In genomic region chr22:24091551-24092420, GRCh38 we compare ENCODE assay signal across 25 cellular contexts.
DNase-seq lines count a peak whose midpoint lies in the region; ATAC-seq, FAIRE-seq and TF ChIP-seq lines count a peak whose summit lies in the region.
"Had no signal": no experiment of that assay in that cellular context is flagged by ENCODE, and none has a peak within 500 bp of the region (broad histone marks: within the 10 kb centered on the region; RNA-seq: fewer than 3 reads in every experiment).

No MANE protein-coding gene starts in this region.

- H3K27me3 Mint-ChIP-seq in activated CD8-positive, alpha-beta T cell treated with anti-CD3 and anti-CD28 coated beads, Interleukin-2, amount 10 ng/mL, durations not matched to agents 7 days and 5 days (ENCODE audit: low read depth), result no peaks in the 10 kb centered on the region
- H3K27me3 Mint-ChIP-seq in activated CD8-positive, alpha-beta T cell treated with anti-CD3 and anti-CD28 coated beads for 36 hours, result no peaks in the 10 kb centered on the region
- H3K27me3 Mint-ChIP-seq: activated CD4-positive, alpha-beta T cell treated with anti-CD3 and anti-CD28 coated beads, Interleukin-2, amount 10 ng/mL, durations not matched to agents 24 days and 14 days; B cell had no signal

- no peak for TF ChIP-seq POLR2A in erythroblast (IDR thresholded peaks at IDR 0.05; ENCODE audit: low read length)
- no peak for TF ChIP-seq POLR2A in HepG2 (IDR thresholded peaks at IDR 0.05; ENCODE audit: insufficient read depth in 1 of 2, low read depth in 2 of 2, low read length in 2 of 2)

- H3K4me1 Mint-ChIP-seq in activated CD8-positive, alpha-beta T cell treated with anti-CD3 and anti-CD28 coated beads, Interleukin-2, amount 10 ng/mL, durations not matched to agents 7 days and 5 days (ENCODE audit: low read depth), result peaks cover 16% of the 10 kb centered on the region
- H3K4me1 Mint-ChIP-seq in activated CD8-positive, alpha-beta T cell treated with anti-CD3 and anti-CD28 coated beads for 36 hours (ENCODE audit: low read depth), result peaks cover 4% of the 10 kb centered on the region
- H3K4me1 Mint-ChIP-seq: B cell, neural crest cell had no signal

- H3K27ac ChIP-seq in HepG2 (ENCODE audit: extremely low read length, insufficient read depth, low read length) (peak overlapping the region; percentile 59), aorta (ENCODE audit: low read depth in 1 of 2, low read length in 2 of 2) (no peak overlapping the region)
- H3K27ac ChIP-seq: esophagus muscularis mucosa, left lung, psoas muscle, upper lobe of left lung had no signal

- no peaks in the 10 kb centered on the region for H3K27me3 ChIP-seq in HepG2 (ENCODE audit: control insufficient read depth in 1 of 2, insufficient read depth in 2 of 2, low read length in 2 of 2)
- H3K27me3 ChIP-seq in aorta (ENCODE audit: control insufficient read depth in 1 of 2, insufficient read depth in 2 of 2, low read length in 1 of 2), result no peaks in the 10 kb centered on the region
- H3K27me3 ChIP-seq: esophagus muscularis mucosa, left lung, upper lobe of left lung had no signal

- no peak for ATAC-seq in activated CD8-positive, alpha-beta T cell treated with anti-CD3 and anti-CD28 coated beads, Interleukin-2, amount 10 ng/mL, durations not matched to agents 7 days and 5 days
- no peak for ATAC-seq in activated CD8-positive, alpha-beta T cell treated with anti-CD3 and anti-CD28 coated beads for 36 hours
- ATAC-seq in HepG2, result no peak
- peak; percentile 20 for ATAC-seq in aorta (ENCODE audit: low FRiP score)
- no peak for ATAC-seq in HG03457 (IDR thresholded peaks at IDR 0.05; ENCODE audit: unreplicated experiment)
- ATAC-seq in HG02938 (IDR thresholded peaks at IDR 0.05; ENCODE audit: unreplicated experiment), result no peak
- ATAC-seq: HCT116, left lung, mucosa of descending colon, psoas muscle had no signal

- no peaks in the 10 kb centered on the region for H3K9me3 Mint-ChIP-seq in activated CD8-positive, alpha-beta T cell treated with anti-CD3 and anti-CD28 coated beads, Interleukin-2, amount 10 ng/mL, durations not matched to agents 7 days and 5 days (ENCODE audit: insufficient read depth)
- no peaks in the 10 kb centered on the region for H3K9me3 Mint-ChIP-seq in activated CD8-positive, alpha-beta T cell treated with anti-CD3 and anti-CD28 coated beads for 36 hours
- H3K9me3 Mint-ChIP-seq: activated CD4-positive, alpha-beta T cell treated with anti-CD3 and anti-CD28 coated beads, Interleukin-2, amount 10 ng/mL, durations not matched to agents 24 days and 14 days; neural crest cell had no signal

- no peak for FAIRE-seq in HepG2 (lab: Jason Lieb, UNC)
- FAIRE-seq: RCC 7860 had no signal

- peak overlapping the region; percentile 28 for H3K27ac Mint-ChIP-seq in activated CD8-positive, alpha-beta T cell treated with anti-CD3 and anti-CD28 coated beads, Interleukin-2, amount 10 ng/mL, durations not matched to agents 7 days and 5 days
- no peak overlapping the region for H3K27ac Mint-ChIP-seq in activated CD8-positive, alpha-beta T cell treated with anti-CD3 and anti-CD28 coated beads for 36 hours
- H3K27ac Mint-ChIP-seq: activated CD4-positive, alpha-beta T cell treated with anti-CD3 and anti-CD28 coated beads, Interleukin-2, amount 10 ng/mL, durations not matched to agents 24 days and 14 days; B cell had no signal

- peaks cover 52% of the 10 kb centered on the region for H3K36me3 Mint-ChIP-seq in activated CD8-positive, alpha-beta T cell treated with anti-CD3 and anti-CD28 coated beads, Interleukin-2, amount 10 ng/mL, durations not matched to agents 7 days and 5 days (ENCODE audit: low read depth)
- peaks cover 35% of the 10 kb centered on the region for H3K36me3 Mint-ChIP-seq in activated CD8-positive, alpha-beta T cell treated with anti-CD3 and anti-CD28 coated beads for 36 hours (ENCODE audit: low read depth)

- no peak overlapping the region for H3K4me3 ChIP-seq in HepG2 (replicated peaks in 1 of 3; ENCODE audit: insufficient read depth in 1 of 3, low read depth in 2 of 3, low read length in 3 of 3)
- no peak overlapping the region for H3K4me3 ChIP-seq in aorta (ENCODE audit: low read length in 2 of 2)
- H3K4me3 ChIP-seq: esophagus muscularis mucosa, left lung, mucosa of descending colon, psoas muscle, upper lobe of left lung had no signal

- H3K4me1 ChIP-seq in HepG2 (ENCODE audit: insufficient read depth, low read length) (peaks cover 20% of the 10 kb centered on the region), aorta (ENCODE audit: control insufficient read depth in 1 of 2, insufficient read depth in 2 of 2, low read length in 2 of 2) (no peaks in the 10 kb centered on the region)
- H3K4me1 ChIP-seq: left lung, psoas muscle, upper lobe of left lung had no signal

- no peak overlapping the region for H2AFZ ChIP-seq in HepG2 (ENCODE audit: low read length)

- intact Hi-C loops in activated CD8-positive, alpha-beta T cell treated with anti-CD3 and anti-CD28 coated beads for 36 hours (cut with micrococcal nuclease), result no loop called here
- intact Hi-C loops in HepG2 (cut with micrococcal nuclease; ENCODE audit: unreplicated experiment) (loop anchor here (10.0 kb wide), 1 partner anchor 53 kb away; no protein-coding TSS in a partner anchor), aorta (cut with DNase I) (no loop called here)

- TF ChIP-seq EP300 in HepG2 (IDR thresholded peaks at IDR 0.05; ENCODE audit: low read depth in 2 of 2, low read length in 2 of 2), result no peak
- TF ChIP-seq EP300 in HepG2 (CRISPR knock-in tag; IDR thresholded peaks at IDR 0.05; ENCODE audit: borderline replicate concordance), result no peak

- no peaks in the 10 kb centered on the region for H3K9me3 ChIP-seq in HepG2 (ENCODE audit: low read length)
- no peaks in the 10 kb centered on the region for H3K9me3 ChIP-seq in aorta (ENCODE audit: control insufficient read depth, low read length)
- H3K9me3 ChIP-seq: esophagus muscularis mucosa, left lung, mucosa of descending colon, psoas muscle, upper lobe of left lung had no signal

- no peak for TF ChIP-seq RAD21 in HepG2 (CRISPR knock-in tag; IDR thresholded peaks at IDR 0.05)

- CTCF ChIA-PET in activated CD8-positive, alpha-beta T cell treated with anti-CD3 and anti-CD28 coated beads, Interleukin-2, amount 10 ng/mL, durations not matched to agents 7 days and 5 days (lab: Charles Lee), result interaction anchor here (1.0 kb wide), 1 partner anchor 41 kb away, joined by 3 read pairs; no protein-coding TSS in a partner anchor
- CTCF ChIA-PET in activated CD8-positive, alpha-beta T cell treated with anti-CD3 and anti-CD28 coated beads for 36 hours (lab: Charles Lee), result no interaction called here
- CTCF ChIA-PET in HepG2 (lab: Yijun Ruan, JAX; ENCODE audit: low intra/inter-chr PET ratio, low total read pairs), result no interaction called here

- no peak overlapping the region for H3K4me3 Mint-ChIP-seq in activated CD8-positive, alpha-beta T cell treated with anti-CD3 and anti-CD28 coated beads, Interleukin-2, amount 10 ng/mL, durations not matched to agents 7 days and 5 days
- no peak overlapping the region for H3K4me3 Mint-ChIP-seq in activated CD8-positive, alpha-beta T cell treated with anti-CD3 and anti-CD28 coated beads for 36 hours
- H3K4me3 Mint-ChIP-seq: activated CD4-positive, alpha-beta T cell treated with anti-CD3 and anti-CD28 coated beads, Interleukin-2, amount 10 ng/mL, durations not matched to agents 24 days and 14 days; B cell; neural crest cell had no signal

- peaks cover 39 to 81% of the 10 kb centered on the region in 2 experiments for H3K36me3 ChIP-seq in HepG2 (replicated peaks in 1 of 2; ENCODE audit: control insufficient read depth in 1 of 2, insufficient read depth in 2 of 2, low read length in 2 of 2)
- peaks cover 0 to 7% of the 10 kb centered on the region in 2 donors for H3K36me3 ChIP-seq in aorta (ENCODE audit: control insufficient read depth in 1 of 2, insufficient read depth in 2 of 2, low read length in 1 of 2)

- H3K4me2 ChIP-seq in HepG2 (ENCODE audit: low read depth, low read length), result no peak overlapping the region

- H3K79me2 ChIP-seq in HepG2 (ENCODE audit: insufficient read depth, low read length), result no peaks in the 10 kb centered on the region

- no peak for DNase-seq in activated CD8-positive, alpha-beta T cell treated with anti-CD3 and anti-CD28 coated beads, Interleukin-2, amount 10 ng/mL, durations not matched to agents 7 days and 5 days
- DNase-seq in activated CD8-positive, alpha-beta T cell treated with anti-CD3 and anti-CD28 coated beads for 36 hours, result no peak
- peak; percentile 76 to 92 for DNase-seq in erythroblast (lab: John Stamatoyannopoulos, UW)
- DNase-seq in HepG2 (ENCODE audit: low spot score), result no peak
- DNase-seq in aorta, result peak; percentile 24 to 57
- no peak for DNase-seq in COR-L47 (lab: John Stamatoyannopoulos, UW)
- DNase-seq: 8988T; activated CD4-positive, alpha-beta T cell treated with anti-CD3 and anti-CD28 coated beads, Interleukin-2, amount 10 ng/mL, durations not matched to agents 24 days and 14 days; amygdala; effector memory CD4-positive, alpha-beta T cell; left lung; mucosa of descending colon; NCI-H1105 treated with DMSO at 0.1 percent for 48 hours; NCI-H2081 treated with DMSO at 0.1 percent for 48 hours; NK-92 treated with Interleukin-12 subunit alpha and Interleukin-12 subunit beta, amount 100 ng/mL, for 24 hours; psoas muscle; stimulated activated CD4-positive, alpha-beta T cell treated with anti-CD3 and anti-CD28 coated beads, Interleukin-4, amount 100 ng/mL, for 4 hours; upper lobe of left lung had no signal

- H4K20me1 ChIP-seq in HepG2 (ENCODE audit: insufficient read depth, low read length), result no peaks in the 10 kb centered on the region

- no peak for TF ChIP-seq CTCF in activated CD8-positive, alpha-beta T cell treated with anti-CD3 and anti-CD28 coated beads for 36 hours (IDR thresholded peaks at IDR 0.05)
- no peak for TF ChIP-seq CTCF in HepG2 (CRISPR knock-in tag; IDR thresholded peaks at IDR 0.05)

- BruUV-seq in HepG2 (replicated peaks; lab: Mats Ljungman, UMichigan), result no TSS peak

- in situ Hi-C loops in HepG2 (cut with HindIII; ENCODE audit: extremely low pct_ligation_motif_present, low pct_unique_long_range_greater_than_20kb), result no loop called here

- WGBS in HepG2 (ENCODE audit: low lambda C conversion rate), result 97% methylated on average over 6 of the region's 12 CpGs
- 94 to 95% methylated on average over 12 of the region's 12 CpGs for WGBS in aorta, 2 donors

- POLR2A ChIA-PET in activated CD8-positive, alpha-beta T cell treated with anti-CD3 and anti-CD28 coated beads, Interleukin-2, amount 10 ng/mL, durations not matched to agents 7 days and 5 days (lab: Charles Lee), result no interaction called here
- POLR2A ChIA-PET in activated CD8-positive, alpha-beta T cell treated with anti-CD3 and anti-CD28 coated beads for 36 hours (lab: Charles Lee), result no interaction called here
- POLR2A ChIA-PET in HepG2 (lab: Yijun Ruan, JAX), result no interaction called here

- no peak overlapping the region for H3K9ac ChIP-seq in HepG2 (ENCODE audit: insufficient read depth, low read depth, low read length)

TF ChIP-seq in HepG2, 621 proteins besides CTCF, POLR2A, EP300 and RAD21 (continues in another document):
- TF ChIP-seq DRAP1 (CRISPR knock-in tag; IDR thresholded peaks at IDR 0.05), result no peak
- no peak for TF ChIP-seq SIX4 (CRISPR knock-in tag; IDR thresholded peaks at IDR 0.05)

Comparison
In these comparisons a context has a peak if more than half of its experiments do, and no peak if none do; other contexts are left out.
1. DNase-seq: peak in erythroblast (2 of 2) and aorta (2 of 2); none in activated CD8-positive, alpha-beta T cell treated with anti-CD3 and anti-CD28 coated beads, Interleukin-2, amount 10 ng/mL, durations not matched to agents 7 days and 5 days (single experiment), activated CD8-positive, alpha-beta T cell treated with anti-CD3 and anti-CD28 coated beads for 36 hours (single experiment), HepG2 (single experiment) and COR-L47 (single experiment).